20 cellular contexts compared by ENCODE assay signal in the genomic region with DNA sequence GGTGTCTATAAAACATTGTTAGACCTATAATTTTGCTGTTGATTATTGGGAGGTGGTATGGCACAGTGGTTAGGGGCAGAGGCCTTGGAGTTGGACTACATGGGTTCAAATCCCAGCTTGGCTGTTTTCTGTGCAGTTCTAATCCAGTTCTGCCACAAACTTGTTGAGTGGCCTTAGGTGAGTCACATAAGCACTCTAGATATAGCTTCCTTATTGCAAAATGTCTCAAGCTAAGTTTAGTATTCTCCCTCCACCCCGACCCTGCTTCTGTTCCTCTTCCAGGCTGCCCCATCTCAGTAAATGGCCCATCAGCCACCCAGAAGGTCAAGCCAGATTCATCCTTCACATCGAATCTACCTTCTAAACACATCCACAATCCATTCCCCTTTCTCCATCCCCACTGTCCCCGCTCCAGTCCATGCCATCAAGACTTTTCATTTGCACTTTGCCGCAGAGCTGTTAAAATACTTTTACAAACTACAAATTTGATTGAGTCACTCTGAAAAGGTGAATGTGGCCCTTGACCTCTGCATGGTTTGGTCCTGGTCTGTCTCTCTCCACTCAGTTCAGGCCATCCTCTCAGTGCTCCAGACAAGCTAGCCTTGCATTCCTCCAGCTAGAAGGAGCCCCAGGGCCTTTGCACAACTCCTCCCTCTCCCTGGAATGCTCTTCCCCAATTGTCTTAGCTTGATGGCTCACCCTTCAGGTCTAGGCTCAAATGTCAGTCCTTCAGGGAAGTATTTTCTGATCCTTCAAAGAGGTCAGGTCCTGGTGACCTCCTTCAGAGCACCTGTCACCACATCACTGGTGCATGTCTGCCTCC. TPM values are rescaled to one million over a fixed set of nuclear protein-coding genes. Genes with fewer than 3 reads are reported as not detected.
DNase-seq lines count a peak whose midpoint lies in the region; FAIRE-seq and TF ChIP-seq lines count a peak whose summit lies in the region.
"Had no signal": no experiment of that assay in that cellular context is flagged by ENCODE, and none has a peak within 500 bp of the region (broad histone marks: within the 10 kb centered on the region; RNA-seq: fewer than 3 reads in every experiment).

No MANE protein-coding gene starts in this region.

- peaks cover 0 to 5% (median 0%) of the 10 kb centered on the region in 3 donors for H3K27me3 Mint-ChIP-seq in CD14-positive monocyte (ENCODE audit: low read depth in 3 of 3)
- peaks cover 3% of the 10 kb centered on the region for H3K27me3 Mint-ChIP-seq in nephron (ENCODE audit: low read depth)

- FAIRE-seq in endothelial cell of umbilical vein (lab: Jason Lieb, UNC) = no peak
- FAIRE-seq: astrocyte had no signal

- no peaks in the 10 kb centered on the region for H3K9me1 ChIP-seq in endothelial cell of umbilical vein (replicated peaks; ENCODE audit: control insufficient read depth, extremely low read depth, insufficient read depth, low read length)

- WGBS in neuronal stem cell (ENCODE audit: extremely low coverage in 2 of 2, insufficient read length in 2 of 2, insufficient replicate concordance in 1 of 2), 2 donors = 100% methylated on average over 2 of the region's 4 CpGs; no CpG with 5 or more reads in 1 of the 2 donors

- H3K27ac ChIP-seq in endothelial cell of umbilical vein (ENCODE audit: insufficient read depth, low read depth, low read length) (no peak overlapping the region), neuronal stem cell (replicated peaks; ENCODE audit: low read length) (no peak overlapping the region)
- H3K27ac ChIP-seq: GM23248, SJCRH30 had no signal

- intact Hi-C loops in CD14-positive monocyte (cut with micrococcal nuclease) (no loop called here), endothelial cell of umbilical vein (cut with micrococcal nuclease) (no loop called here)

- H3K79me2 ChIP-seq in endothelial cell of umbilical vein (ENCODE audit: control insufficient read depth, insufficient read depth, low read length) = no peaks in the 10 kb centered on the region

- H2BK5ac ChIP-seq in neuronal stem cell (ENCODE audit: low read length) = no peak overlapping the region

- H3K23ac ChIP-seq in neuronal stem cell (ENCODE audit: low read depth, low read length, poor library complexity) = no peak overlapping the region

- H3K4me3 Mint-ChIP-seq in CD14-positive monocyte (no peak overlapping the region), nephron (no peak overlapping the region)
- H3K4me3 Mint-ChIP-seq: neural crest cell; stimulated activated effector memory CD8-positive, alpha-beta T cell treated with anti-CD3 and anti-CD28 coated beads, Interleukin-12 subunit alpha, Interleukin-12 subunit beta, amount 100 ng/mL, for 72 hours had no signal

- H4K91ac ChIP-seq in neuronal stem cell (ENCODE audit: low read depth, low read length, poor library complexity) = no peak overlapping the region

- H4K8ac ChIP-seq in neuronal stem cell (ENCODE audit: low read depth, low read length) = no peak overlapping the region

- no peak overlapping the region for H3K4ac ChIP-seq in neuronal stem cell (ENCODE audit: low read length)

- peaks cover 57 to 73% of the 10 kb centered on the region in 2 donors for H3K36me3 Mint-ChIP-seq in CD14-positive monocyte
- peaks cover 36% of the 10 kb centered on the region for H3K36me3 Mint-ChIP-seq in nephron (ENCODE audit: low read depth)

- TF ChIP-seq CTCF in CD14-positive monocyte (IDR thresholded peaks at IDR 0.05) (no peak), endothelial cell of umbilical vein (IDR thresholded peaks at IDR 0.05; ENCODE audit: extremely low read depth in 1 of 2, insufficient read depth in 1 of 2, low read depth in 1 of 2, low read length in 2 of 2) (no peak), nephron (IDR thresholded peaks at IDR 0.05; ENCODE audit: unreplicated experiment in 3 of 3) (no peak)

- H3K4me2 ChIP-seq in endothelial cell of umbilical vein (ENCODE audit: insufficient read depth, low read length) = no peak overlapping the region
- no peak overlapping the region for H3K4me2 ChIP-seq in neuronal stem cell (ENCODE audit: insufficient read depth, low read length, poor library complexity, severe bottlenecking)

- TF ChIP-seq POLR2A in endothelial cell of umbilical vein (IDR thresholded peaks at IDR 0.05; ENCODE audit: low read depth, low read length) = no peak

- H3K36me3 ChIP-seq in endothelial cell of umbilical vein (ENCODE audit: control insufficient read depth in 2 of 2, extremely low read depth in 1 of 2, insufficient read depth in 2 of 2, low read length in 2 of 2) = peaks cover 2 to 11% of the 10 kb centered on the region in 2 experiments
- H3K36me3 ChIP-seq in neuronal stem cell (replicated peaks in 1 of 2; ENCODE audit: control insufficient read depth in 2 of 2, insufficient read depth in 2 of 2, low read length in 2 of 2) = peaks cover 28 to 55% of the 10 kb centered on the region in 2 donors

- POLR2A ChIA-PET in endothelial cell of umbilical vein (lab: Charles Lee) = no interaction called here

- H4K20me1 ChIP-seq in endothelial cell of umbilical vein (replicated peaks; ENCODE audit: control insufficient read depth, extremely low read depth, insufficient read depth, low read length) = no peaks in the 10 kb centered on the region

- no peak for DNase-seq in CD14-positive monocyte (ENCODE audit: low spot score)
- peak; percentile 84 for DNase-seq in NOMO-1 treated with DMSO at 0.1 percent for 48 hours (lab: John Stamatoyannopoulos, UW; ENCODE audit: unreplicated experiment)
- no peak for DNase-seq in endothelial cell of umbilical vein (ENCODE audit: low read depth, low spot score)
- DNase-seq in glomerular visceral epithelial cell (ENCODE audit: extremely low spot score) = no peak
- no peak for DNase-seq in kidney tubule cell (ENCODE audit: low spot score)
- DNase-seq in neuronal stem cell (ENCODE audit: low spot score) = no peak
- no peak for DNase-seq in inferior parietal cortex (ENCODE audit: extremely low spot score)
- DNase-seq: activated effector memory CD4-positive, alpha-beta T cell treated with anti-CD3 and anti-CD28 coated beads, Interleukin-2, amount 50 U/mL, for 16 hours; BE2C; DMS79; GM23248; NCI-H82; SJCRH30 had no signal

- H3K9me3 ChIP-seq in endothelial cell of umbilical vein (replicated peaks; ENCODE audit: control insufficient read depth, insufficient read depth, low read length) = no peaks in the 10 kb centered on the region
- no peaks in the 10 kb centered on the region for H3K9me3 ChIP-seq in neuronal stem cell (replicated peaks in 1 of 2; ENCODE audit: control insufficient read depth in 2 of 2, insufficient read depth in 1 of 2, low read depth in 1 of 2, low read length in 2 of 2)
- H3K9me3 ChIP-seq: BE2C, SJCRH30 had no signal

- H3K4me1 ChIP-seq in endothelial cell of umbilical vein (ENCODE audit: control insufficient read depth, extremely low read depth, insufficient read depth, low read length) (no peaks in the 10 kb centered on the region), neuronal stem cell (ENCODE audit: control insufficient read depth in 2 of 2, insufficient read depth in 1 of 2, low read depth in 1 of 2, low read length in 2 of 2) (no peaks in the 10 kb centered on the region)
- H3K4me1 ChIP-seq: BE2C, SJCRH30 had no signal

- peaks cover 29% of the 10 kb centered on the region for H3K4me1 Mint-ChIP-seq in CD14-positive monocyte
- no peaks in the 10 kb centered on the region for H3K4me1 Mint-ChIP-seq in nephron
- H3K4me1 Mint-ChIP-seq: neural crest cell; stimulated activated effector memory CD8-positive, alpha-beta T cell treated with anti-CD3 and anti-CD28 coated beads, Interleukin-12 subunit alpha, Interleukin-12 subunit beta, amount 100 ng/mL, for 72 hours had no signal

- dilution Hi-C loops in endothelial cell of umbilical vein (cut with MboI; ENCODE audit: extremely low pct_ligation_motif_present, low sequenced_read_pairs) = no loop called here

- peaks cover 0 to 4% (median 0%) of the 10 kb centered on the region in 7 donors for H3K9me3 Mint-ChIP-seq in CD14-positive monocyte
- H3K9me3 Mint-ChIP-seq in nephron = no peaks in the 10 kb centered on the region
- H3K9me3 Mint-ChIP-seq: neural crest cell; stimulated activated effector memory CD8-positive, alpha-beta T cell treated with anti-CD3 and anti-CD28 coated beads, Interleukin-12 subunit alpha, Interleukin-12 subunit beta, amount 100 ng/mL, for 72 hours had no signal

- no peak overlapping the region for H3K9ac ChIP-seq in endothelial cell of umbilical vein (replicated peaks; ENCODE audit: extremely low read depth, insufficient read depth, low read length)
- no peak overlapping the region for H3K9ac ChIP-seq in neuronal stem cell (ENCODE audit: low read depth, low read length, poor library complexity)
- H3K9ac ChIP-seq: GM23248 had no signal

- no peaks in the 10 kb centered on the region for H3K79me1 ChIP-seq in neuronal stem cell (ENCODE audit: low read depth, low read length)

- H3K27ac Mint-ChIP-seq in CD14-positive monocyte (peak overlapping the region in 5 of 7 donors; percentile 30 to 87 (median 55)), nephron (peak overlapping the region; percentile 91 to 98 (median 93))
- H3K27ac Mint-ChIP-seq: stimulated activated effector memory CD8-positive, alpha-beta T cell treated with anti-CD3 and anti-CD28 coated beads, Interleukin-12 subunit alpha, Interleukin-12 subunit beta, amount 100 ng/mL, for 72 hours had no signal

- H3K14ac ChIP-seq in neuronal stem cell (ENCODE audit: low read length) = no peak overlapping the region

- BruUV-seq in endothelial cell of umbilical vein (replicated peaks; lab: Mats Ljungman, UMichigan) = TSS peak; percentile 58

- no peak overlapping the region for H2BK120ac ChIP-seq in neuronal stem cell (ENCODE audit: low read depth, low read length)

- H2BK12ac ChIP-seq in neuronal stem cell (ENCODE audit: low read length) = no peak overlapping the region

- H3K27me3 ChIP-seq in endothelial cell of umbilical vein (ENCODE audit: control insufficient read depth in 2 of 2, insufficient read depth in 2 of 2, low read length in 2 of 2) (no peaks in the 10 kb centered on the region), neuronal stem cell (ENCODE audit: control insufficient read depth in 3 of 3, insufficient read depth in 3 of 3, low read depth in 1 of 3, low read length in 3 of 3) (no peaks in the 10 kb centered on the region)
- H3K27me3 ChIP-seq: BE2C, SJCRH30 had no signal

- H3K18ac ChIP-seq in neuronal stem cell (ENCODE audit: low read length) = no peak overlapping the region

- no peak overlapping the region for H2AFZ ChIP-seq in endothelial cell of umbilical vein (ENCODE audit: low read depth, low read length)
- no peak overlapping the region for H2AFZ ChIP-seq in neuronal stem cell (ENCODE audit: low read length)
- H2AFZ ChIP-seq: GM23248 had no signal

- no peak overlapping the region for H3K4me3 ChIP-seq in endothelial cell of umbilical vein (replicated peaks in 1 of 3; ENCODE audit: insufficient read depth in 1 of 3, low read depth in 1 of 3, low read length in 3 of 3)
- H3K4me3 ChIP-seq in neuronal stem cell (ENCODE audit: low read length in 2 of 2) = no peak overlapping the region
- H3K4me3 ChIP-seq: GM23248, SJCRH30 had no signal

- no peak overlapping the region for H2AK5ac ChIP-seq in neuronal stem cell (ENCODE audit: low read depth, low read length)

- H2BK15ac ChIP-seq in neuronal stem cell (ENCODE audit: low read length) = no peak overlapping the region

- CTCF ChIA-PET in endothelial cell of umbilical vein (lab: Charles Lee) = no interaction called here

RNA-seq across cellular contexts. Expression of a gene that starts 10.0 kb away (rescaled TPM):
- polyA plus RNA-seq in CD14-positive monocyte (1 to 10 TPM; 8.3 to 9.2 TPM), endothelial cell of umbilical vein (14.1 and 15.5 TPM in 2 replicates)
- total RNA-seq in endothelial cell of umbilical vein = 7.6 and 8.0 TPM in 2 replicates
- polyA plus RNA-seq in endothelial cell of umbilical vein (2011; cell fraction: cytosol; rRNA removed) = 7.0 and 10.1 TPM in 2 replicates
- polyA plus RNA-seq in endothelial cell of umbilical vein (2011; cell fraction: nucleus; rRNA removed) = 10.5 and 11.1 TPM in 2 replicates
- 7.1 and 7.3 TPM in 2 replicates for polyA plus RNA-seq in endothelial cell of umbilical vein (2012)
- 4.9 and 7.6 TPM in 2 replicates for polyA minus RNA-seq in endothelial cell of umbilical vein
- 8.1 TPM for polyA minus RNA-seq in endothelial cell of umbilical vein (2011; cell fraction: cytosol; rRNA and poly(A)+ RNA removed)
- 3.4 and 4.8 TPM in 2 replicates for polyA minus RNA-seq in endothelial cell of umbilical vein (2011; cell fraction: nucleus; rRNA and poly(A)+ RNA removed)
- polyA plus RNA-seq in neuronal stem cell (2013, experiment 1 of 2) = 10.3 TPM
- 10.2 TPM for polyA plus RNA-seq in neuronal stem cell (2013, experiment 2 of 2)

RNA-seq across cellular contexts. Expression of a gene that starts 14.3 kb away (rescaled TPM):
- polyA plus RNA-seq in CD14-positive monocyte (10 to 100 TPM; 17.1 to 24.6 TPM), endothelial cell of umbilical vein (11.8 and 12.8 TPM in 2 replicates)
- total RNA-seq in endothelial cell of umbilical vein = 29.5 TPM in 2 replicates
- polyA plus RNA-seq in endothelial cell of umbilical vein (2011; cell fraction: cytosol; rRNA removed) = 10.4 and 11.1 TPM in 2 replicates
- polyA plus RNA-seq in endothelial cell of umbilical vein (2011; cell fraction: nucleus; rRNA removed) = 17.1 and 19.1 TPM in 2 replicates
- polyA plus RNA-seq in endothelial cell of umbilical vein (2012) = 28.3 and 36.1 TPM in 2 replicates
- 15.2 and 25.8 TPM in 2 replicates for polyA minus RNA-seq in endothelial cell of umbilical vein
- polyA minus RNA-seq in endothelial cell of umbilical vein (2011; cell fraction: cytosol; rRNA and poly(A)+ RNA removed) = 3.5 TPM
- 11.7 and 15.1 TPM in 2 replicates for polyA minus RNA-seq in endothelial cell of umbilical vein (2011; cell fraction: nucleus; rRNA and poly(A)+ RNA removed)
- 18.9 TPM for polyA plus RNA-seq in neuronal stem cell (2013, experiment 1 of 2)
- polyA plus RNA-seq in neuronal stem cell (2013, experiment 2 of 2) = 19.3 TPM

RNA-seq across cellular contexts. Expression of a gene that starts 23.7 kb away (rescaled TPM):
- polyA plus RNA-seq in CD14-positive monocyte (100 to 1,000 TPM in 1 of 2 donors, 10 to 100 TPM in 1; 92.1 to 113 TPM), endothelial cell of umbilical vein (61.5 and 68.6 TPM in 2 replicates)
- 53.8 and 54.3 TPM in 2 replicates for total RNA-seq in endothelial cell of umbilical vein
- polyA plus RNA-seq in endothelial cell of umbilical vein (2011; cell fraction: cytosol; rRNA removed) = 55.8 and 60.0 TPM in 2 replicates
- polyA plus RNA-seq in endothelial cell of umbilical vein (2011; cell fraction: nucleus; rRNA removed) = 43.1 and 68.8 TPM in 2 replicates
- 62.2 and 78.6 TPM in 2 replicates for polyA plus RNA-seq in endothelial cell of umbilical vein (2012)
- polyA minus RNA-seq in endothelial cell of umbilical vein = 42.8 and 53.7 TPM in 2 replicates
- polyA minus RNA-seq in endothelial cell of umbilical vein (2011; cell fraction: cytosol; rRNA and poly(A)+ RNA removed) = 46.3 TPM
- polyA minus RNA-seq in endothelial cell of umbilical vein (2011; cell fraction: nucleus; rRNA and poly(A)+ RNA removed) = 14.6 and 18.9 TPM in 2 replicates
- polyA plus RNA-seq in neuronal stem cell (2013, experiment 1 of 2) = 53.9 TPM
- 53.4 TPM for polyA plus RNA-seq in neuronal stem cell (2013, experiment 2 of 2)

RNA-seq across cellular contexts. Expression of a gene that starts 23.8 kb away (rescaled TPM):
- polyA plus RNA-seq in CD14-positive monocyte = not detected
- 0.66 and 0.88 TPM in 2 replicates for total RNA-seq in endothelial cell of umbilical vein
- 0.08 and 0.25 TPM in 2 replicates for polyA plus RNA-seq in endothelial cell of umbilical vein
- polyA plus RNA-seq in endothelial cell of umbilical vein (2011; cell fraction: cytosol; rRNA removed) = 0.34 and 0.35 TPM in 2 replicates
- 0.98 and 1.1 TPM in 2 replicates for polyA plus RNA-seq in endothelial cell of umbilical vein (2011; cell fraction: nucleus; rRNA removed)
- polyA plus RNA-seq in endothelial cell of umbilical vein (2012) = 0.28 and 0.57 TPM in 2 replicates
- polyA minus RNA-seq in endothelial cell of umbilical vein = 0.85 and 1.9 TPM in 2 replicates
- polyA minus RNA-seq in endothelial cell of umbilical vein (2011; cell fraction: cytosol; rRNA and poly(A)+ RNA removed) = not detected
- polyA minus RNA-seq in endothelial cell of umbilical vein (2011; cell fraction: nucleus; rRNA and poly(A)+ RNA removed) = 1.0 and 1.7 TPM in 2 replicates
- 0.20 TPM for polyA plus RNA-seq in neuronal stem cell (2013, experiment 1 of 2)
- 0.14 TPM for polyA plus RNA-seq in neuronal stem cell (2013, experiment 2 of 2)

RNA-seq across cellular contexts. Expression of a gene that starts 37.4 kb away (rescaled TPM):
- polyA plus RNA-seq in CD14-positive monocyte (under 1 TPM in 1 of 2 donors, not detected in 1; 0.16 TPM), endothelial cell of umbilical vein (not detected in 2 replicates)
- total RNA-seq in endothelial cell of umbilical vein = not detected in 2 replicates
- not detected in 2 replicates for polyA plus RNA-seq in endothelial cell of umbilical vein (2011; cell fraction: cytosol; rRNA removed)
- polyA plus RNA-seq in endothelial cell of umbilical vein (2011; cell fraction: nucleus; rRNA removed) = not detected in 2 replicates
- polyA plus RNA-seq in endothelial cell of umbilical vein (2012) = not detected in 2 replicates
- polyA minus RNA-seq in endothelial cell of umbilical vein = not detected in 2 replicates
- not detected for polyA minus RNA-seq in endothelial cell of umbilical vein (2011; cell fraction: cytosol; rRNA and poly(A)+ RNA removed)
- not detected in 2 replicates for polyA minus RNA-seq in endothelial cell of umbilical vein (2011; cell fraction: nucleus; rRNA and poly(A)+ RNA removed)
- polyA plus RNA-seq in neuronal stem cell (2013, experiment 1 of 2) = 0.01 TPM
- 0.01 TPM for polyA plus RNA-seq in neuronal stem cell (2013, experiment 2 of 2)
- total RNA-seq: dermis microvascular lymphatic vessel endothelial cell, GM23248, HT1080, M059J, neural crest cell had no signal
- polyA plus RNA-seq: GM23248 had no signal
